In the genomic region with DNA sequence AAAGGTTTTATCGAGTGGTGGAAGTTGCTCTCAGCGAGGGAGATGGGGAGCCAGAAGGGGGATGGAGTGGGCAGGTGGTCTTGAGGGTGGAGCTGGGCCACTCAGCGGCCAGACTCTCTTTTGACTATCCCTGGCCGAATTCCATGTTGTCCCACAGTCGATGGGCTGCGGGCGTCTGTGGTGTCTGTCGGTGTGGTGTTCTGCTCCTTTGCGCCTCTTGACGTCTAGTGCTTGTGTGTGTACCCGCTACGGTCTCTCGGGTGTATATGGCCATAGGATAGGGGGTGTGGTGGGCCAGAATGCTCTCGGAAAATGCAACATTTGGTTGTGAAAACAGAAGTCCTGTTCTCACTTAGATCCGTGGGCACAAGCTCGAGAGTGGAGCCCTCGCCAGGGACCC, we compare ENCODE assay signal across 27 cellular contexts. TPM values are rescaled to one million over a fixed set of nuclear protein-coding genes. Genes with fewer than 3 reads are reported as not detected.
"Had no signal": no experiment of that assay in that cellular context is flagged by ENCODE, and none has a peak within 500 bp of the region (broad histone marks: within the 10 kb centered on the region; RNA-seq: fewer than 3 reads in every experiment).

No MANE protein-coding gene starts in this region.

- H3K4me1 ChIP-seq: esophagus muscularis mucosa, foreskin keratinocyte, gastroesophageal sphincter, heart left ventricle, left ventricle myocardium inferior, lower lobe of right lung had no signal

- H3K9me3 ChIP-seq: esophagus muscularis mucosa, heart left ventricle, left ventricle myocardium inferior, lower lobe of right lung, mucosa of descending colon had no signal

- H3K4me3 ChIP-seq: coronary artery, dorsolateral prefrontal cortex, esophagus muscularis mucosa, gastroesophageal sphincter, heart left ventricle, hepatocyte, left ventricle myocardium inferior, lower lobe of right lung, mucosa of descending colon had no signal

- ATAC-seq: foreskin keratinocyte, gastroesophageal sphincter, heart left ventricle, left colon, left lobe of liver, lower lobe of right lung, mucosa of descending colon had no signal

- H3K27ac Mint-ChIP-seq: immature natural killer cell, mesothelial cell of epicardium had no signal

- H3K27me3 ChIP-seq: dorsolateral prefrontal cortex, esophagus muscularis mucosa, foreskin keratinocyte, gastroesophageal sphincter, heart left ventricle, hepatocyte had no signal

- H3K36me3 ChIP-seq: esophagus muscularis mucosa, gastroesophageal sphincter, heart left ventricle, left ventricle myocardium inferior, lower lobe of right lung had no signal

- H3K36me3 Mint-ChIP-seq: immature natural killer cell, mesothelial cell of epicardium had no signal

- H3K4me1 Mint-ChIP-seq: immature natural killer cell, mesothelial cell of epicardium had no signal

- H3K27ac ChIP-seq: coronary artery, dorsolateral prefrontal cortex, esophagus muscularis mucosa, foreskin keratinocyte, gastroesophageal sphincter, heart left ventricle, hepatocyte, left ventricle myocardium inferior, lower lobe of right lung had no signal

- H3K4me3 Mint-ChIP-seq: immature natural killer cell, mesothelial cell of epicardium had no signal

- DNase-seq: dermis blood vessel endothelial cell; dorsolateral prefrontal cortex; effector CD4-positive, alpha-beta T cell; effector memory CD4-positive, alpha-beta T cell; foreskin keratinocyte; heart left ventricle; hypothalamus; immature natural killer cell; islet precursor cell; kidney glomerular epithelial cell; left colon; left ventricle myocardium inferior; lower lobe of right lung; mesenchymal stem cell; mucosa of descending colon had no signal

RNA-seq across cellular contexts. Expression of a gene that starts 30.7 kb away (rescaled TPM):
- total RNA-seq: dermis blood vessel endothelial cell, endothelial cell of umbilical vein, epithelial cell of proximal tubule, fibroblast of lung, foreskin keratinocyte, hepatocyte, left lobe of liver, lung microvascular endothelial cell, mesothelial cell of epicardium, myocyte had no signal
- polyA plus RNA-seq: endothelial cell of umbilical vein, foreskin keratinocyte, hepatocyte, liver had no signal
